25 cellular contexts compared by ENCODE assay signal in genomic region chr18:71485578-71485977, GRCh38.
DNase-seq lines count a peak whose midpoint lies in the region; ATAC-seq, FAIRE-seq and TF ChIP-seq lines count a peak whose summit lies in the region.
"Had no signal": no experiment of that assay in that cellular context is flagged by ENCODE, and none has a peak within 500 bp of the region (broad histone marks: within the 10 kb centered on the region; RNA-seq: fewer than 3 reads in every experiment).

No MANE protein-coding gene starts in this region.

- TF ChIP-seq CTCF in SK-N-SH (IDR thresholded peaks at IDR 0.05) (no peak), astrocyte (IDR thresholded peaks at IDR 0.05; ENCODE audit: insufficient read depth, low read depth, low read length) (no peak), WERI-Rb-1 (IDR thresholded peaks at IDR 0.05; ENCODE audit: low read depth, low read length) (no peak), left ventricle myocardium inferior (IDR thresholded peaks at IDR 0.05; ENCODE audit: borderline replicate concordance) (no peak)

- H3K9me2 ChIP-seq in SK-N-SH = no peaks in the 10 kb centered on the region

- 67% methylated on average over 4 of the region's 4 CpGs for WGBS in SK-N-SH (ENCODE audit: low lambda C conversion rate)

- H3K36me3 Mint-ChIP-seq in astrocyte (ENCODE audit: low read depth, unreplicated experiment) = no peaks in the 10 kb centered on the region
- no peaks in the 10 kb centered on the region for H3K36me3 Mint-ChIP-seq in naive thymus-derived CD4-positive, alpha-beta T cell
- H3K36me3 Mint-ChIP-seq: activated naive CD4-positive, alpha-beta T cell treated with anti-CD3 and anti-CD28 coated beads, Interleukin-2, amount 50 U/mL, for 24 hours; CD4-positive, alpha-beta memory T cell; type B pancreatic cell had no signal

- CTCF ChIA-PET in SK-N-SH (lab: Yijun Ruan, JAX) = no interaction called here
- CTCF ChIA-PET in naive thymus-derived CD4-positive, alpha-beta T cell (lab: Charles Lee) = no interaction called here

- H3K36me3 ChIP-seq in SK-N-SH (replicated peaks in 1 of 2; ENCODE audit: control insufficient read depth in 1 of 2, insufficient read depth in 2 of 2, low read length in 1 of 2) (no peaks in the 10 kb centered on the region), astrocyte (ENCODE audit: insufficient read depth, low read length) (no peaks in the 10 kb centered on the region), WERI-Rb-1 (no peaks in the 10 kb centered on the region), left ventricle myocardium inferior (no peaks in the 10 kb centered on the region)
- H3K36me3 ChIP-seq in naive thymus-derived CD4-positive, alpha-beta T cell (ENCODE audit: control insufficient read depth in 2 of 3, insufficient read depth in 3 of 3, low read length in 3 of 3) = no peaks in the 10 kb centered on the region

- DNase-seq in SK-N-SH (no peak), astrocyte (ENCODE audit: low read depth) (peak; percentile 75), fibroblast of peridontal ligament (ENCODE audit: extremely low read depth) (peak; percentile 20), DMS53 treated with DMSO at 0.1 percent for 48 hours (lab: John Stamatoyannopoulos, UW; ENCODE audit: unreplicated experiment) (no peak), WERI-Rb-1 (no peak), left ventricle myocardium inferior (no peak)
- no peak for DNase-seq in naive thymus-derived CD4-positive, alpha-beta T cell
- DNase-seq: 8988T; activated B cell treated with CpG ODN at 0.5 μM for 24 hours; anterior cingulate cortex; CD4-positive, alpha-beta memory T cell; effector CD8-positive, alpha-beta T cell; glutamatergic neuron; KBM-7; kidney glomerular epithelial cell; mammary epithelial cell; NCI-H1694 treated with DMSO at 0.1 percent for 48 hours; NCI-H69 had no signal

- TF ChIP-seq RAD21 in SK-N-SH (IDR thresholded peaks at IDR 0.05; ENCODE audit: low read length) = no peak

- no peaks in the 10 kb centered on the region for H3K27me3 Mint-ChIP-seq in astrocyte (ENCODE audit: low read depth, unreplicated experiment)
- no peaks in the 10 kb centered on the region for H3K27me3 Mint-ChIP-seq in naive thymus-derived CD4-positive, alpha-beta T cell
- H3K27me3 Mint-ChIP-seq: activated B cell treated with CpG ODN at 0.5 μM for 24 hours; activated naive CD4-positive, alpha-beta T cell treated with anti-CD3 and anti-CD28 coated beads, Interleukin-2, amount 50 U/mL, for 24 hours; CD4-positive, alpha-beta memory T cell; progenitor cell of endocrine pancreas; type B pancreatic cell had no signal

- no peaks in the 10 kb centered on the region for H3K27me3 ChIP-seq in SK-N-SH (ENCODE audit: insufficient read depth)
- no peaks in the 10 kb centered on the region for H3K27me3 ChIP-seq in astrocyte (ENCODE audit: insufficient read depth, low read length)
- no peaks in the 10 kb centered on the region for H3K27me3 ChIP-seq in naive thymus-derived CD4-positive, alpha-beta T cell (ENCODE audit: control insufficient read depth in 2 of 2, insufficient read depth in 2 of 2, low read length in 2 of 2)
- H3K27me3 ChIP-seq in WERI-Rb-1 (ENCODE audit: insufficient read depth, low read depth, severe bottlenecking) = no peaks in the 10 kb centered on the region
- no peaks in the 10 kb centered on the region for H3K27me3 ChIP-seq in left ventricle myocardium inferior (ENCODE audit: low read depth)

- intact Hi-C loops in naive thymus-derived CD4-positive, alpha-beta T cell (cut with micrococcal nuclease) = no loop called here
- intact Hi-C loops in left ventricle myocardium inferior (cut with micrococcal nuclease) = no loop called here

- H3K27ac ChIP-seq in SK-N-SH (ENCODE audit: low read depth in 2 of 2, low read length in 1 of 2) = no peak overlapping the region
- no peak overlapping the region for H3K27ac ChIP-seq in astrocyte (ENCODE audit: low read depth, low read length)
- H3K27ac ChIP-seq in naive thymus-derived CD4-positive, alpha-beta T cell (ENCODE audit: low read depth, low read length) = no peak overlapping the region
- no peak overlapping the region for H3K27ac ChIP-seq in WERI-Rb-1
- no peak overlapping the region for H3K27ac ChIP-seq in left ventricle myocardium inferior (replicated peaks)

- no peaks in the 10 kb centered on the region for H3K4me1 Mint-ChIP-seq in astrocyte (ENCODE audit: low read depth, unreplicated experiment)
- H3K4me1 Mint-ChIP-seq in naive thymus-derived CD4-positive, alpha-beta T cell = no peaks in the 10 kb centered on the region
- H3K4me1 Mint-ChIP-seq: activated B cell treated with CpG ODN at 0.5 μM for 24 hours; activated naive CD4-positive, alpha-beta T cell treated with anti-CD3 and anti-CD28 coated beads, Interleukin-2, amount 50 U/mL, for 24 hours; CD4-positive, alpha-beta memory T cell; neural crest cell had no signal

- H3K4me3 ChIP-seq in SK-N-SH (ENCODE audit: low read depth in 2 of 2, low read length in 1 of 2) (no peak overlapping the region), astrocyte (ENCODE audit: insufficient read depth, low read depth, low read length) (no peak overlapping the region), WERI-Rb-1 (ENCODE audit: low read depth, low read length) (no peak overlapping the region), left ventricle myocardium inferior (no peak overlapping the region)
- H3K4me3 ChIP-seq in naive thymus-derived CD4-positive, alpha-beta T cell (ENCODE audit: low read length) = no peak overlapping the region

- no peak overlapping the region for H3K4me2 ChIP-seq in SK-N-SH
- H3K4me2 ChIP-seq in astrocyte (ENCODE audit: low read length) = no peak overlapping the region

- no peak overlapping the region for H3K9ac ChIP-seq in SK-N-SH
- H3K9ac ChIP-seq in astrocyte (ENCODE audit: low read length) = no peak overlapping the region

- FAIRE-seq in astrocyte (lab: Jason Lieb, UNC) = no peak
- FAIRE-seq: G401.6, HTR-8/SVneo had no signal

- no peaks in the 10 kb centered on the region for H3K4me1 ChIP-seq in SK-N-SH (ENCODE audit: control insufficient read depth in 1 of 2, insufficient read depth in 2 of 2, low read depth in 1 of 2, low read length in 1 of 2)
- no peaks in the 10 kb centered on the region for H3K4me1 ChIP-seq in astrocyte (ENCODE audit: insufficient read depth, low read length)
- no peaks in the 10 kb centered on the region for H3K4me1 ChIP-seq in naive thymus-derived CD4-positive, alpha-beta T cell (ENCODE audit: control insufficient read depth in 2 of 2, insufficient read depth in 2 of 2, low read length in 2 of 2)
- H3K4me1 ChIP-seq in left ventricle myocardium inferior = no peaks in the 10 kb centered on the region

- H4K20me1 ChIP-seq in SK-N-SH (ENCODE audit: insufficient read depth) (no peaks in the 10 kb centered on the region), astrocyte (ENCODE audit: insufficient read depth, low read length) (no peaks in the 10 kb centered on the region)

- no peaks in the 10 kb centered on the region for H3F3A ChIP-seq in SK-N-SH (replicated peaks; ENCODE audit: insufficient read depth)

- peaks cover 2% of the 10 kb centered on the region for H3K9me3 Mint-ChIP-seq in astrocyte (ENCODE audit: unreplicated experiment)
- peaks cover 0 to 11% (median 4%) of the 10 kb centered on the region in 11 donors for H3K9me3 Mint-ChIP-seq in naive thymus-derived CD4-positive, alpha-beta T cell
- H3K9me3 Mint-ChIP-seq: activated naive CD4-positive, alpha-beta T cell treated with anti-CD3 and anti-CD28 coated beads, Interleukin-2, amount 50 U/mL, for 24 hours; type B pancreatic cell had no signal

- H3K9me3 ChIP-seq in SK-N-SH = no peaks in the 10 kb centered on the region
- no peaks in the 10 kb centered on the region for H3K9me3 ChIP-seq in astrocyte (ENCODE audit: insufficient read depth, low read depth, low read length)
- H3K9me3 ChIP-seq in naive thymus-derived CD4-positive, alpha-beta T cell (ENCODE audit: control insufficient read depth in 2 of 3, low read length in 3 of 3) = no peaks in the 10 kb centered on the region
- no peaks in the 10 kb centered on the region for H3K9me3 ChIP-seq in WERI-Rb-1 (ENCODE audit: severe bottlenecking)
- H3K9me3 ChIP-seq in left ventricle myocardium inferior (replicated peaks) = peaks cover 32% of the 10 kb centered on the region

- POLR2A ChIA-PET in SK-N-SH (lab: Yijun Ruan, JAX) = no interaction called here
- POLR2A ChIA-PET in naive thymus-derived CD4-positive, alpha-beta T cell (lab: Charles Lee) = no interaction called here

- TF ChIP-seq EP300 in SK-N-SH (IDR thresholded peaks at IDR 0.05; ENCODE audit: borderline replicate concordance in 1 of 2, low read depth in 1 of 2, low read length in 1 of 2) = no peak

- H3K4me3 Mint-ChIP-seq in astrocyte (ENCODE audit: unreplicated experiment) = no peak overlapping the region
- no peak overlapping the region for H3K4me3 Mint-ChIP-seq in naive thymus-derived CD4-positive, alpha-beta T cell
- H3K4me3 Mint-ChIP-seq: activated B cell treated with CpG ODN at 0.5 μM for 24 hours; activated naive CD4-positive, alpha-beta T cell treated with anti-CD3 and anti-CD28 coated beads, Interleukin-2, amount 50 U/mL, for 24 hours; CD4-positive, alpha-beta memory T cell; neural crest cell; type B pancreatic cell had no signal

- H2AFZ ChIP-seq in SK-N-SH (ENCODE audit: low read depth) (no peak overlapping the region), astrocyte (ENCODE audit: low read depth, low read length) (no peak overlapping the region)

- H3K27ac Mint-ChIP-seq in astrocyte (ENCODE audit: unreplicated experiment) = no peak overlapping the region
- no peak overlapping the region for H3K27ac Mint-ChIP-seq in naive thymus-derived CD4-positive, alpha-beta T cell
- H3K27ac Mint-ChIP-seq: activated B cell treated with CpG ODN at 0.5 μM for 24 hours; activated naive CD4-positive, alpha-beta T cell treated with anti-CD3 and anti-CD28 coated beads, Interleukin-2, amount 50 U/mL, for 24 hours; CD4-positive, alpha-beta memory T cell; progenitor cell of endocrine pancreas; type B pancreatic cell had no signal

- no peak for ATAC-seq in SK-N-SH treated with all-trans-retinoic acid at 6 μM for 48 hours
- ATAC-seq in naive thymus-derived CD4-positive, alpha-beta T cell = no peak

- H3K79me2 ChIP-seq in SK-N-SH (ENCODE audit: insufficient read depth) (no peaks in the 10 kb centered on the region), astrocyte (ENCODE audit: insufficient read depth, low read length) (no peaks in the 10 kb centered on the region)

TF ChIP-seq in SK-N-SH, 30 proteins besides CTCF, POLR2A, EP300 and RAD21 (continues in another document):
- no peak for TF ChIP-seq NFIC (IDR thresholded peaks at IDR 0.05; ENCODE audit: borderline replicate concordance)

Comparison
In these comparisons a context has a peak if more than half of its experiments do, and no peak if none do; other contexts are left out.
1. DNase-seq: peak in astrocyte (single experiment) and fibroblast of peridontal ligament (single experiment); none in SK-N-SH (single experiment), naive thymus-derived CD4-positive, alpha-beta T cell (0 of 9), DMS53 treated with DMSO at 0.1 percent for 48 hours (single experiment), WERI-Rb-1 (single experiment) and left ventricle myocardium inferior (single experiment).